Comparison of ENCODE assay signal across 15 cellular contexts in genomic region chr16:88870608-88871348, GRCh38. TPM values are rescaled to one million over a fixed set of nuclear protein-coding genes. Genes with fewer than 3 reads are reported as not detected.
A peak's percentile ranks its signal among the peaks of the same experiment; 100 is the strongest.
DNase-seq lines count a peak whose midpoint lies in the region; ATAC-seq and TF ChIP-seq lines count a peak whose summit lies in the region.
"Had no signal": no experiment of that assay in that cellular context is flagged by ENCODE, and none has a peak within 500 bp of the region (broad histone marks: within the 10 kb centered on the region; RNA-seq: fewer than 3 reads in every experiment).

No MANE protein-coding gene starts in this region.

- peaks cover 12 to 18% of the 10 kb centered on the region in 2 donors for H3K36me3 Mint-ChIP-seq in CD14-positive monocyte

- H3K9me3 ChIP-seq in NT2/D1 (ENCODE audit: insufficient read depth, low read length) (no peaks in the 10 kb centered on the region), right cardiac atrium (ENCODE audit: control insufficient read depth, low read length) (no peaks in the 10 kb centered on the region)
- H3K9me3 ChIP-seq: prostate gland had no signal

- peak; percentile 30 to 42 for ATAC-seq in right cardiac atrium
- ATAC-seq: left lobe of liver had no signal

- H3K4me1 Mint-ChIP-seq in CD14-positive monocyte = peaks cover 9% of the 10 kb centered on the region

- peak overlapping the region; percentile 6 for H3K9ac ChIP-seq in NT2/D1 (ENCODE audit: insufficient read length, low read depth)

- TF ChIP-seq CTCF in CD14-positive monocyte (IDR thresholded peaks at IDR 0.05) = no peak

- H3K36me3 ChIP-seq in NT2/D1 (ENCODE audit: insufficient read depth, insufficient read length, low read length) = no peaks in the 10 kb centered on the region
- H3K36me3 ChIP-seq: prostate gland had no signal

- H3K4me3 Mint-ChIP-seq in CD14-positive monocyte = peak overlapping the region; percentile 24 to 83

- H3K4me3 ChIP-seq in NT2/D1 (ENCODE audit: insufficient read length, low read depth) = no peak overlapping the region
- no peak overlapping the region for H3K4me3 ChIP-seq in right cardiac atrium (ENCODE audit: low read length)
- H3K4me3 ChIP-seq: prostate gland had no signal

- intact Hi-C loops in CD14-positive monocyte (cut with micrococcal nuclease) (no loop called here), right cardiac atrium (cut with DNase I) (no loop called here)

- H3K27me3 ChIP-seq in NT2/D1 (ENCODE audit: insufficient read depth, insufficient read length) (no peaks in the 10 kb centered on the region), right cardiac atrium (ENCODE audit: control insufficient read depth, insufficient read depth) (no peaks in the 10 kb centered on the region)

- DNase-seq in CD14-positive monocyte (ENCODE audit: low spot score) (no peak), DMS 273 (lab: John Stamatoyannopoulos, UW; ENCODE audit: unreplicated experiment) (peak; percentile 94), NT2/D1 (ENCODE audit: low read depth, low spot score) (no peak), right cardiac atrium (peak in 2 of 3 donors; percentile 66 to 80), mucosa of gallbladder (ENCODE audit: low spot score) (no peak), NCI-H226 (no peak)
- DNase-seq in stimulated activated CD8-positive, alpha-beta memory T cell treated with anti-CD3 and anti-CD28 coated beads, Interleukin-4, amount 100 ng/mL, for 48 hours = no peak
- DNase-seq: activated CD4-positive, CD25-positive, alpha-beta regulatory T cell; activated effector memory CD4-positive, alpha-beta T cell treated with anti-CD3 and anti-CD28 coated beads, Interleukin-2, amount 50 U/mL, for 16 hours; DMS79; NCI-H1105; trophoblast cell had no signal

- peaks cover 21 to 41% (median 34%) of the 10 kb centered on the region in 3 donors for H3K27me3 Mint-ChIP-seq in CD14-positive monocyte (ENCODE audit: low read depth in 3 of 3)

- H3K4me1 ChIP-seq in NT2/D1 (ENCODE audit: insufficient read depth, insufficient read length) (peaks cover 18% of the 10 kb centered on the region), right cardiac atrium (ENCODE audit: control insufficient read depth, insufficient read depth, low read length) (no peaks in the 10 kb centered on the region)
- H3K4me1 ChIP-seq: prostate gland had no signal

- peaks cover 0 to 8% (median 2%) of the 10 kb centered on the region in 7 donors for H3K9me3 Mint-ChIP-seq in CD14-positive monocyte

- no peak overlapping the region for H3K27ac ChIP-seq in right cardiac atrium (ENCODE audit: low read length)
- H3K27ac ChIP-seq: prostate gland had no signal

- H3K27ac Mint-ChIP-seq in CD14-positive monocyte = peak overlapping the region in 1 of 7 donors; percentile 53

- WGBS in right cardiac atrium = 41% methylated on average over 37 of the region's 37 CpGs

RNA-seq across cellular contexts. Expression of gene PABPN1L, which starts 4.3 kb away (rescaled TPM):
- polyA plus RNA-seq in CD14-positive monocyte (not detected), right cardiac atrium (not detected)
- total RNA-seq in right cardiac atrium (not detected), mucosa of gallbladder (not detected)
- total RNA-seq: fibroblast of villous mesenchyme had no signal

RNA-seq across cellular contexts. Expression of gene TRAPPC2L, which starts 13.9 kb away (rescaled TPM):
- polyA plus RNA-seq in CD14-positive monocyte (10 to 100 TPM; 82.4 to 89.3 TPM), right cardiac atrium (43.7 TPM)
- total RNA-seq in right cardiac atrium (10 to 100 TPM; 45.5 to 61.5 (median 55.0) TPM), mucosa of gallbladder (53.8 TPM)

RNA-seq across cellular contexts. Expression of gene GALNS, which starts 14.0 kb away (rescaled TPM):
- polyA plus RNA-seq in CD14-positive monocyte (10 to 100 TPM; 20.2 to 32.2 TPM), right cardiac atrium (21.0 TPM)
- total RNA-seq in right cardiac atrium (10 to 100 TPM; 17.6 to 22.3 (median 18.8) TPM), mucosa of gallbladder (56.1 TPM)

RNA-seq across cellular contexts. Expression of gene APRT, which starts 59.0 kb away (rescaled TPM):
- polyA plus RNA-seq in CD14-positive monocyte (100 to 1,000 TPM; 233 to 307 TPM), right cardiac atrium (82.0 TPM)
- total RNA-seq in right cardiac atrium (10 to 100 TPM; 40.8 to 65.8 (median 50.7) TPM), mucosa of gallbladder (104 TPM)

Comparison
In these comparisons a context has a peak if more than half of its experiments do, and no peak if none do; other contexts are left out.
1. DNase-seq: peak in DMS 273 (single experiment) and right cardiac atrium (2 of 3); none in CD14-positive monocyte (single experiment), NT2/D1 (single experiment), mucosa of gallbladder (single experiment), NCI-H226 (single experiment) and stimulated activated CD8-positive, alpha-beta memory T cell treated with anti-CD3 and anti-CD28 coated beads, Interleukin-4, amount 100 ng/mL, for 48 hours (single experiment).